Comparison of ENCODE assay signal across 8 cellular contexts in the genomic region with DNA sequence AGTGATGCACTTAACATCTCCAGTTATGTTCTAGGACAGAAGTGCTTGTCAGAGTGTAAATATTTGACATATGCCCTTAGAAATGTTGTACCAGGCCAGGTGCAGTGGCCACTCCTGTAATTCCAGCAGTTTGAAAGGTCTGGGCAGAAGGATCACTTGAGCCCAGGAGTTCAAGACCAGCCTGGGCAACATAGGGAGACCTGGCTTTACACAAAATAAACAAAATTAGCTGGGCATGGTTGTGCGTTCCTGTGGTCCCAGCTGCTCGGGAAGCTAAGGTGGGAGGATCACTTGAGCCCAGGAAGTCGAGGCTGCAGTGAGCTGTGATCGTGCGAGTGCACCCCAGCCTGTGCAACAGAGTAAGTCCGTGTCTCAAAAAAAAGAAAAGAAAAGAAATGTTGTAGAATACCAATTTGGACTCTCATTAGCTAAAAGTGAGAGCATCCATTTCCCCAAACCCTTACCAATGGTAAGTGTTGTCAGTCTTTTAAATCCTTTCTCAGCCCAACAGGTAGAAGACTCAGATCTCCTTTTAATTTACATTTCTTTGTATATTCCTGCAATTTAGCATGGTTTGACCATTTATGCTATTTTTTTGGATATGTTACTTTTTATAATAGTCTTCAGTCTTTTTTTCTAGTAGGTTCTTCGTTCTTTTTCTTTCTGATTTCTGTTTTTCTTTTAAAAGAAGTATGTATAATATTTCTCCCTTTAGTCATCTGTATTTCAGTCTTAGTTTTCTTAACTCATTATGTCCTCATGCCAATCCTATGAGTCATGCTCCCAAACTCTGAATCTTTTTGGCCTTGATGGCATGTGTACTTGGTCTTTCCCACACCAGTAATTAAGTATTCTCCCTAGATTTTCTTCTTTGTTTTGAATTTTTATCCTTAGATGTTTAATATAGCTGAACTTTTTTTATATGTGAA.
DNase-seq lines count a peak whose midpoint lies in the region; ATAC-seq, FAIRE-seq and TF ChIP-seq lines count a peak whose summit lies in the region.

No MANE protein-coding gene starts in this region.

- WGBS in SK-N-SH (ENCODE audit: low lambda C conversion rate), result 78% methylated on average over 7 of the region's 7 CpGs

- peaks cover 52% of the 10 kb centered on the region for H3K79me2 ChIP-seq in SK-N-SH (ENCODE audit: insufficient read depth)

- no peak overlapping the region for H3K4me3 ChIP-seq in SK-N-SH (ENCODE audit: low read depth in 2 of 2, low read length in 1 of 2)
- no peak overlapping the region for H3K4me3 ChIP-seq in foreskin fibroblast (ENCODE audit: low read depth in 1 of 2, low read length in 2 of 2)
- no peak overlapping the region for H3K4me3 ChIP-seq in skeletal muscle cell (ENCODE audit: low read depth, low read length)

- peaks cover 29% of the 10 kb centered on the region for H3F3A ChIP-seq in SK-N-SH (replicated peaks; ENCODE audit: insufficient read depth)

- DNase-seq in H54 (ENCODE audit: insufficient read length, low spot score) (peak; percentile 26), SK-N-SH (no peak), foreskin fibroblast (peak; percentile 94 to 97), skeletal muscle cell (ENCODE audit: low read depth) (peak; percentile 90), NCI-H2081 treated with DMSO at 0.1 percent for 48 hours (lab: John Stamatoyannopoulos, UW) (no peak), immature natural killer cell (no peak), endothelial cell (ENCODE audit: low spot score) (no peak)

- H3K4me1 Mint-ChIP-seq in immature natural killer cell (peaks cover 5 to 8% of the 10 kb centered on the region in 2 donors), endothelial cell (ENCODE audit: unreplicated experiment) (no peaks in the 10 kb centered on the region)

- POLR2A ChIA-PET in SK-N-SH (lab: Yijun Ruan, JAX), result no interaction called here

- H3K27ac Mint-ChIP-seq in immature natural killer cell (no peak overlapping the region), endothelial cell (ENCODE audit: unreplicated experiment) (no peak overlapping the region)

- TF ChIP-seq POLR2A in H54 (IDR thresholded peaks at IDR 0.05; ENCODE audit: low read depth, low read length), result no peak

- TF ChIP-seq RAD21 in SK-N-SH (IDR thresholded peaks at IDR 0.05; ENCODE audit: low read length), result no peak

- H3K27me3 Mint-ChIP-seq in immature natural killer cell (ENCODE audit: low read depth in 3 of 3) (peaks cover 0 to 2% (median 0%) of the 10 kb centered on the region in 3 donors), endothelial cell (ENCODE audit: unreplicated experiment) (no peaks in the 10 kb centered on the region)

- TF ChIP-seq EP300 in SK-N-SH (IDR thresholded peaks at IDR 0.05; ENCODE audit: borderline replicate concordance in 1 of 2, low read depth in 1 of 2, low read length in 1 of 2), result peak in 1 of 2 experiments; percentile 53; a peak in 1 of 4 replicates

- no peaks in the 10 kb centered on the region for H3K9me3 ChIP-seq in SK-N-SH

- no peaks in the 10 kb centered on the region for H3K27me3 ChIP-seq in SK-N-SH (ENCODE audit: insufficient read depth)

- H3K36me3 ChIP-seq in SK-N-SH (replicated peaks in 1 of 2; ENCODE audit: control insufficient read depth in 1 of 2, insufficient read depth in 2 of 2, low read length in 1 of 2), result peaks cover 2 to 8% of the 10 kb centered on the region in 2 experiments

- peak; percentile 15 for FAIRE-seq in H54 (lab: Jason Lieb, UNC)

- no peaks in the 10 kb centered on the region for H4K20me1 ChIP-seq in SK-N-SH (ENCODE audit: insufficient read depth)

- H3K4me3 Mint-ChIP-seq in immature natural killer cell (no peak overlapping the region), endothelial cell (ENCODE audit: unreplicated experiment) (no peak overlapping the region)

- H3K9me2 ChIP-seq in SK-N-SH, result no peaks in the 10 kb centered on the region

- H3K9ac ChIP-seq in SK-N-SH, result peak overlapping the region; percentile 35; the same call in 1 of the 2 replicates

- CTCF ChIA-PET in SK-N-SH (lab: Yijun Ruan, JAX), result interaction anchor here (1.1 kb wide), 2 partner anchors 9 to 12 kb away, joined by 4 read pairs; no protein-coding TSS in a partner anchor

- TF ChIP-seq CTCF in SK-N-SH (IDR thresholded peaks at IDR 0.05) (no peak), foreskin fibroblast (IDR thresholded peaks at IDR 0.05; ENCODE audit: low read depth, low read length) (no peak), endothelial cell (IDR thresholded peaks at IDR 0.05; ENCODE audit: unreplicated experiment) (no peak)

- H3K9me3 Mint-ChIP-seq in immature natural killer cell, result no peaks in the 10 kb centered on the region
- H3K9me3 Mint-ChIP-seq in endothelial cell (ENCODE audit: unreplicated experiment), result no peaks in the 10 kb centered on the region

- H2AFZ ChIP-seq in SK-N-SH (ENCODE audit: low read depth), result no peak overlapping the region

- H3K36me3 Mint-ChIP-seq in immature natural killer cell (peaks cover 5 to 15% (median 6%) of the 10 kb centered on the region in 3 donors), endothelial cell (ENCODE audit: low read depth, unreplicated experiment) (peaks cover 6% of the 10 kb centered on the region)

- peak overlapping the region; percentile 64 for H3K4me2 ChIP-seq in SK-N-SH

- H3K4me1 ChIP-seq in SK-N-SH (ENCODE audit: control insufficient read depth in 1 of 2, insufficient read depth in 2 of 2, low read depth in 1 of 2, low read length in 1 of 2), result peaks cover 0 to 13% of the 10 kb centered on the region in 2 experiments; a peak in 3 of 4 replicates

- ATAC-seq in GM19452 (IDR thresholded peaks at IDR 0.05; ENCODE audit: unreplicated experiment), result no peak

- peak overlapping the region; percentile 64 to 96; a peak in 3 of 4 replicates for H3K27ac ChIP-seq in SK-N-SH (ENCODE audit: low read depth in 2 of 2, low read length in 1 of 2)

TF ChIP-seq in SK-N-SH, 30 proteins besides CTCF, POLR2A, EP300 and RAD21 (continues in another document):
- TF ChIP-seq MEF2A (IDR thresholded peaks at IDR 0.05; ENCODE audit: borderline replicate concordance, low read depth) (no peak), EZH2phosphoT487 (IDR thresholded peaks at IDR 0.05; ENCODE audit: borderline replicate concordance, low read depth) (no peak), POLR2AphosphoS5 (IDR thresholded peaks at IDR 0.05; ENCODE audit: low read depth, low read length) (peak; percentile 18; the same call in 1 of the 2 replicates), CHD2 (IDR thresholded peaks at IDR 0.05; ENCODE audit: low read length, partially characterized antibody) (no peak), YY1 (IDR thresholded peaks at IDR 0.05; ENCODE audit: low read depth) (no peak), GABPA (IDR thresholded peaks at IDR 0.05; ENCODE audit: low read depth) (no peak), SMC3 (IDR thresholded peaks at IDR 0.05; ENCODE audit: low read depth, low read length) (no peak), GATA2 (CRISPR knock-in tag; IDR thresholded peaks at IDR 0.05) (no peak), NFIC (IDR thresholded peaks at IDR 0.05; ENCODE audit: borderline replicate concordance) (no peak; the same call in 1 of the 2 replicates)
- TF ChIP-seq, protein P1, sequence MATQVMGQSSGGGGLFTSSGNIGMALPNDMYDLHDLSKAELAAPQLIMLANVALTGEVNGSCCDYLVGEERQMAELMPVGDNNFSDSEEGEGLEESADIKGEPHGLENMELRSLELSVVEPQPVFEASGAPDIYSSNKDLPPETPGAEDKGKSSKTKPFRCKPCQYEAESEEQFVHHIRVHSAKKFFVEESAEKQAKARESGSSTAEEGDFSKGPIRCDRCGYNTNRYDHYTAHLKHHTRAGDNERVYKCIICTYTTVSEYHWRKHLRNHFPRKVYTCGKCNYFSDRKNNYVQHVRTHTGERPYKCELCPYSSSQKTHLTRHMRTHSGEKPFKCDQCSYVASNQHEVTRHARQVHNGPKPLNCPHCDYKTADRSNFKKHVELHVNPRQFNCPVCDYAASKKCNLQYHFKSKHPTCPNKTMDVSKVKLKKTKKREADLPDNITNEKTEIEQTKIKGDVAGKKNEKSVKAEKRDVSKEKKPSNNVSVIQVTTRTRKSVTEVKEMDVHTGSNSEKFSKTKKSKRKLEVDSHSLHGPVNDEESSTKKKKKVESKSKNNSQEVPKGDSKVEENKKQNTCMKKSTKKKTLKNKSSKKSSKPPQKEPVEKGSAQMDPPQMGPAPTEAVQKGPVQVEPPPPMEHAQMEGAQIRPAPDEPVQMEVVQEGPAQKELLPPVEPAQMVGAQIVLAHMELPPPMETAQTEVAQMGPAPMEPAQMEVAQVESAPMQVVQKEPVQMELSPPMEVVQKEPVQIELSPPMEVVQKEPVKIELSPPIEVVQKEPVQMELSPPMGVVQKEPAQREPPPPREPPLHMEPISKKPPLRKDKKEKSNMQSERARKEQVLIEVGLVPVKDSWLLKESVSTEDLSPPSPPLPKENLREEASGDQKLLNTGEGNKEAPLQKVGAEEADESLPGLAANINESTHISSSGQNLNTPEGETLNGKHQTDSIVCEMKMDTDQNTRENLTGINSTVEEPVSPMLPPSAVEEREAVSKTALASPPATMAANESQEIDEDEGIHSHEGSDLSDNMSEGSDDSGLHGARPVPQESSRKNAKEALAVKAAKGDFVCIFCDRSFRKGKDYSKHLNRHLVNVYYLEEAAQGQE (IDR thresholded peaks at IDR 0.05; ENCODE audit: low read depth, low read length), result no peak
- TF ChIP-seq, protein P2, sequence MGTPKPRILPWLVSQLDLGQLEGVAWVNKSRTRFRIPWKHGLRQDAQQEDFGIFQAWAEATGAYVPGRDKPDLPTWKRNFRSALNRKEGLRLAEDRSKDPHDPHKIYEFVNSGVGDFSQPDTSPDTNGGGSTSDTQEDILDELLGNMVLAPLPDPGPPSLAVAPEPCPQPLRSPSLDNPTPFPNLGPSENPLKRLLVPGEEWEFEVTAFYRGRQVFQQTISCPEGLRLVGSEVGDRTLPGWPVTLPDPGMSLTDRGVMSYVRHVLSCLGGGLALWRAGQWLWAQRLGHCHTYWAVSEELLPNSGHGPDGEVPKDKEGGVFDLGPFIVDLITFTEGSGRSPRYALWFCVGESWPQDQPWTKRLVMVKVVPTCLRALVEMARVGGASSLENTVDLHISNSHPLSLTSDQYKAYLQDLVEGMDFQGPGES (IDR thresholded peaks at IDR 0.05; ENCODE audit: low read depth, low read length), result no peak
- TF ChIP-seq, protein P3, sequence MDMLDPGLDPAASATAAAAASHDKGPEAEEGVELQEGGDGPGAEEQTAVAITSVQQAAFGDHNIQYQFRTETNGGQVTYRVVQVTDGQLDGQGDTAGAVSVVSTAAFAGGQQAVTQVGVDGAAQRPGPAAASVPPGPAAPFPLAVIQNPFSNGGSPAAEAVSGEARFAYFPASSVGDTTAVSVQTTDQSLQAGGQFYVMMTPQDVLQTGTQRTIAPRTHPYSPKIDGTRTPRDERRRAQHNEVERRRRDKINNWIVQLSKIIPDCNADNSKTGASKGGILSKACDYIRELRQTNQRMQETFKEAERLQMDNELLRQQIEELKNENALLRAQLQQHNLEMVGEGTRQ (IDR thresholded peaks at IDR 0.05; ENCODE audit: borderline replicate concordance, low read depth, low read length), result no peak

Comparison
In these comparisons a context has a peak if more than half of its experiments do, and no peak if none do; other contexts are left out.
1. DNase-seq: peak in H54 (single experiment), foreskin fibroblast (2 of 2) and skeletal muscle cell (single experiment); none in SK-N-SH (single experiment), NCI-H2081 treated with DMSO at 0.1 percent for 48 hours (single experiment), immature natural killer cell (0 of 3) and endothelial cell (single experiment).